In genomic region chr4:156695163-156695562, GRCh38 we compare ENCODE assay signal across 20 cellular contexts.
"Had no signal": no experiment of that assay in that cellular context is flagged by ENCODE, and none has a peak within 500 bp of the region (broad histone marks: within the 10 kb centered on the region; RNA-seq: fewer than 3 reads in every experiment).

No MANE protein-coding gene starts in this region.

- H3K27me3 ChIP-seq: breast epithelium, esophagus muscularis mucosa, foreskin keratinocyte, ovary, testis, transverse colon had no signal

- DNase-seq: activated CD4-positive, alpha-beta memory T cell treated with anti-CD3 and anti-CD28 coated beads, Interleukin-2, amount 10 ng/mL, durations not matched to agents 7 days and 5 days; activated CD4-positive, alpha-beta T cell treated with anti-CD3 and anti-CD28 coated beads for 1 hour; activated CD4-positive, alpha-beta T cell treated with anti-CD3 and anti-CD28 coated beads, Interleukin-2, amount 10 ng/mL, durations not matched to agents 7 days and 5 days; activated CD8-positive, alpha-beta memory T cell treated with anti-CD3 and anti-CD28 coated beads, Interleukin-2, amount 50 U/mL, for 48 hours; activated T-cell treated with anti-CD3 and anti-CD28 coated beads, Interleukin-2, amount 50 U/mL, for 4 hours; effector CD4-positive, alpha-beta T cell; foreskin keratinocyte; left ventricle myocardium inferior; ovary; right cardiac atrium; stimulated activated naive CD4-positive, alpha-beta T cell; SW 1271; T-helper 9 cell; testis; transverse colon had no signal

- H3K9me3 ChIP-seq: breast epithelium, esophagus muscularis mucosa, left ventricle myocardium inferior, ovary, testis, transverse colon had no signal

- ATAC-seq: activated naive CD4-positive, alpha-beta T cell treated with anti-CD3 and anti-CD28 coated beads, Interleukin-2, amount 50 U/mL, for 72 hours; activated T-cell treated with anti-CD3 and anti-CD28 coated beads, Interleukin-2, amount 50 U/mL, for 4 hours; activated T-helper 17 cell treated with anti-CD3 and anti-CD28 coated beads, Interleukin-2, amount 50 U/mL, for 72 hours; foreskin keratinocyte; right cardiac atrium had no signal

- H3K4me3 ChIP-seq: breast epithelium, esophagus muscularis mucosa, left ventricle myocardium inferior, lung, ovary, testis, transverse colon had no signal

- H3K4me1 ChIP-seq: breast epithelium, esophagus muscularis mucosa, foreskin keratinocyte, left ventricle myocardium inferior, testis had no signal

- H3K36me3 ChIP-seq: breast epithelium, esophagus muscularis mucosa, left ventricle myocardium inferior, ovary, transverse colon had no signal

- H3K27ac ChIP-seq: breast epithelium, esophagus muscularis mucosa, foreskin keratinocyte, left ventricle myocardium inferior, ovary, testis had no signal
